ENCODE assay signal across 8 cellular contexts in the genomic region with DNA sequence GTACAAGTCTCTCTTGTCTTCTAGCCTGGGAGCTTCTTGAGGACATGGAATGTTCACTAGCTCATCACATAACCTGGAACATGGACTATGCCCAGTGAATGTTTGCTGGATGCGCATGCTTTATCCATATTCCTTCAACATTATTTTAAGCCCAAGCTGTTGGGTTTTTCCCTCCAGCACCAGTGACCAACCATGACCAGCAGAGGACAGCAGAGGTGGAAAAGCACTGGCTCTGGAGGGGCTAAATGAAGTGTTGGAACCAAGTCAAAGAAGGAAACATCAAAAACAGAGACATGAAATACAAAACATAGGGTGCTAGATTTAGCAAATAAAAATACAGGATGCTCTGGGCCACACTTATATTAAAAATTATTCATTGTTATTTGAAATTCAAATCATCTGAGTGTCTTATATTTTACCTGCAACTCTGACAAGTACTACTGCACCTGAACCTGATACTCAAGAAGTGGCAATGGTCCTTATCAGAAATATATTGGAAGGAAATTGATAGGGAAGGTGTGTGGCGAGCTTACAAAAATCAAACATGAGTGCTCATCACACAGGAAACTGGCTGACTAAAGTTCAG. TPM values are rescaled to one million over a fixed set of nuclear protein-coding genes. Genes with fewer than 3 reads are reported as not detected.
A peak's percentile ranks its signal among the peaks of the same experiment; 100 is the strongest.
DNase-seq lines count a peak whose midpoint lies in the region; ATAC-seq and TF ChIP-seq lines count a peak whose summit lies in the region.

No MANE protein-coding gene starts in this region.

- no peaks in the 10 kb centered on the region for H3K9me3 ChIP-seq in prostate gland

- H3K27ac Mint-ChIP-seq in activated CD8-positive, alpha-beta T cell treated with anti-CD3 and anti-CD28 coated beads, Interleukin-2, amount 10 ng/mL, durations not matched to agents 7 days and 5 days, result no peak overlapping the region
- H3K27ac Mint-ChIP-seq in glutamatergic neuron (ENCODE audit: unreplicated experiment), result no peak overlapping the region

- POLR2A ChIA-PET in activated CD8-positive, alpha-beta T cell treated with anti-CD3 and anti-CD28 coated beads, Interleukin-2, amount 10 ng/mL, durations not matched to agents 7 days and 5 days (lab: Charles Lee), result interaction anchor here (1.4 kb wide), 1 partner anchor 23 kb away, joined by 4 read pairs; a partner anchor contains a TSS

- no peak overlapping the region for H3K27ac ChIP-seq in prostate gland

- no peak overlapping the region for H3K4me3 ChIP-seq in LNCaP clone FGC (ENCODE audit: low read depth, low read length)
- no peak overlapping the region for H3K4me3 ChIP-seq in prostate gland

- no peaks in the 10 kb centered on the region for H3K36me3 ChIP-seq in prostate gland

- TF ChIP-seq CTCF in LNCaP clone FGC (IDR thresholded peaks at IDR 0.05; ENCODE audit: control insufficient read depth, extremely low read depth, insufficient read depth) (peak; percentile 42), glutamatergic neuron (IDR thresholded peaks at IDR 0.05; ENCODE audit: partially characterized antibody, unreplicated experiment) (peak; percentile 39), prostate gland (IDR thresholded peaks at IDR 0.05) (peak in 2 of 4 experiments; percentile 12 to 20)

- intact Hi-C loops in prostate gland (cut with DNase I), result no loop called here

- peaks cover 9% of the 10 kb centered on the region for H3K36me3 Mint-ChIP-seq in activated CD8-positive, alpha-beta T cell treated with anti-CD3 and anti-CD28 coated beads, Interleukin-2, amount 10 ng/mL, durations not matched to agents 7 days and 5 days (ENCODE audit: low read depth)
- H3K36me3 Mint-ChIP-seq in glutamatergic neuron (ENCODE audit: unreplicated experiment), result peaks cover 12% of the 10 kb centered on the region

- CTCF ChIA-PET in activated CD8-positive, alpha-beta T cell treated with anti-CD3 and anti-CD28 coated beads, Interleukin-2, amount 10 ng/mL, durations not matched to agents 7 days and 5 days (lab: Charles Lee), result interaction anchor here (0.7 to 4.3 kb wide), 17 partner anchors 9 to 137 kb away, joined by 3 to 30 read pairs (median 5); a partner anchor contains a TSS

- H3K4me1 Mint-ChIP-seq in activated CD8-positive, alpha-beta T cell treated with anti-CD3 and anti-CD28 coated beads, Interleukin-2, amount 10 ng/mL, durations not matched to agents 7 days and 5 days (ENCODE audit: low read depth), result peaks cover 13% of the 10 kb centered on the region
- no peaks in the 10 kb centered on the region for H3K4me1 Mint-ChIP-seq in glutamatergic neuron (ENCODE audit: low read depth, unreplicated experiment)

- TF ChIP-seq POLR2A in prostate gland (IDR thresholded peaks at IDR 0.05), result no peak

- no peaks in the 10 kb centered on the region for H3K4me1 ChIP-seq in prostate gland (replicated peaks)

- ATAC-seq in activated CD8-positive, alpha-beta T cell treated with anti-CD3 and anti-CD28 coated beads, Interleukin-2, amount 10 ng/mL, durations not matched to agents 7 days and 5 days, result peak; percentile 79
- no peak for ATAC-seq in GM21786 (IDR thresholded peaks at IDR 0.05; ENCODE audit: unreplicated experiment)

- no peaks in the 10 kb centered on the region for H3K27me3 ChIP-seq in prostate gland (replicated peaks; ENCODE audit: insufficient read depth)

- no peaks in the 10 kb centered on the region for H3K27me3 Mint-ChIP-seq in activated CD8-positive, alpha-beta T cell treated with anti-CD3 and anti-CD28 coated beads, Interleukin-2, amount 10 ng/mL, durations not matched to agents 7 days and 5 days (ENCODE audit: low read depth)
- no peaks in the 10 kb centered on the region for H3K27me3 Mint-ChIP-seq in glutamatergic neuron (ENCODE audit: unreplicated experiment)

- DNase-seq in NCI-H2227 (lab: John Stamatoyannopoulos, UW; ENCODE audit: unreplicated experiment) (peak; percentile 11), NCI-H2227 treated with DMSO at 0.1 percent for 48 hours (lab: John Stamatoyannopoulos, UW) (no peak), LNCaP clone FGC (ENCODE audit: low read depth) (no peak), glutamatergic neuron (peak; percentile 19), prostate gland (ENCODE audit: low spot score) (no peak), ureter (ENCODE audit: low spot score) (no peak)
- peak; percentile 67 for DNase-seq in activated CD8-positive, alpha-beta T cell treated with anti-CD3 and anti-CD28 coated beads, Interleukin-2, amount 10 ng/mL, durations not matched to agents 7 days and 5 days

- H3K9me3 Mint-ChIP-seq in activated CD8-positive, alpha-beta T cell treated with anti-CD3 and anti-CD28 coated beads, Interleukin-2, amount 10 ng/mL, durations not matched to agents 7 days and 5 days (ENCODE audit: insufficient read depth), result peaks cover 9% of the 10 kb centered on the region
- peaks cover 2% of the 10 kb centered on the region for H3K9me3 Mint-ChIP-seq in glutamatergic neuron (ENCODE audit: unreplicated experiment)

- no peak overlapping the region for H3K4me3 Mint-ChIP-seq in activated CD8-positive, alpha-beta T cell treated with anti-CD3 and anti-CD28 coated beads, Interleukin-2, amount 10 ng/mL, durations not matched to agents 7 days and 5 days
- H3K4me3 Mint-ChIP-seq in glutamatergic neuron (ENCODE audit: unreplicated experiment), result no peak overlapping the region

- WGBS in prostate gland, result 61% methylated on average over 2 of the region's 2 CpGs

RNA-seq across cellular contexts. Expression of a gene that starts 23.1 kb away (rescaled TPM):
- total RNA-seq in activated CD8-positive, alpha-beta T cell treated with anti-CD3 and anti-CD28 coated beads, Interleukin-2, amount 10 ng/mL, durations not matched to agents 7 days and 5 days, result 10 to 100 TPM; 24.2 to 25.7 TPM
- total RNA-seq in glutamatergic neuron (ENCODE audit: unreplicated experiment) (8.9 TPM), prostate gland (1 to 10 TPM; 2.7 to 4.1 TPM), ureter (7.0 TPM)

Comparison
In these comparisons a context has a peak if more than half of its experiments do, and no peak if none do; other contexts are left out.
1. DNase-seq: peak in NCI-H2227 (single experiment), activated CD8-positive, alpha-beta T cell treated with anti-CD3 and anti-CD28 coated beads, Interleukin-2, amount 10 ng/mL, durations not matched to agents 7 days and 5 days (single experiment) and glutamatergic neuron (single experiment); none in NCI-H2227 treated with DMSO at 0.1 percent for 48 hours (single experiment), LNCaP clone FGC (single experiment), prostate gland (single experiment) and ureter (single experiment).